8 cellular contexts compared by ENCODE assay signal in the genomic region with DNA sequence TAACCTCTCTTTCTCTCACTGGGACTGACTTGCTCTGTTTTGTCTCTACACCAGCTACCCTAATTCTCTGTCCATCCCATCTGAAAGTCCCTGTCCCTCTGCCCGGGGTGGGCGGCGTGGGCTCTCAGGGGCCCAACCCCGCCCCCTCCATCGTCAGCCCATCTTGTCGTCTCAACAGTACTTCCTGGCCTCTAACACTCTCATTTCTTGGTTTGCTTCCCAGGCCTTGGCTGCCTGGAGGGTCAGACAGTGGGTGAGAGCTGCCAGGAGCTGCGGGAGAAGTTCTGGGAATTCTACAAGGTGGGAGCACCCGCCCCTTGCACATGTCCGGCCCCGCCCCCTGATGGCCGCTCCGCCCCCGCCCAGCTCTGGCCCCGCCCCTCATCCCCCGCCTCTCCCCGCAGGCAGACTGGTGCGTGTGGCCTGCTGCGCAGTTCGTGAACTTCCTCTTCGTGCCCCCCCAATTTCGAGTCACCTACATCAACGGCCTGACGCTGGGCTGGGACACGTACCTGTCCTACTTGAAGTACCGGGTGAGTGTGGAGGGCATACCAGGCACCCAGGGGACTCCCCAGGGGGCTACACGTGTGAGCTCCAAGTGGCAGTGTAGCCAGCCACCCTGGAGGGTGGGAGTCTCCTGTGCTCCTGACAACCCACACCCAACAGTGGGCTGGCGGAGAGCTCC. TPM values are rescaled to one million over a fixed set of nuclear protein-coding genes. Genes with fewer than 3 reads are reported as not detected.
DNase-seq lines count a peak whose midpoint lies in the region; ATAC-seq and TF ChIP-seq lines count a peak whose summit lies in the region.

No MANE protein-coding gene starts in this region.

- peaks cover 7% of the 10 kb centered on the region for H3K36me3 ChIP-seq in cardiac muscle cell

- H3K27me3 ChIP-seq in cardiac muscle cell = no peaks in the 10 kb centered on the region

- H3K4me1 Mint-ChIP-seq in activated CD8-positive, alpha-beta T cell treated with anti-CD3 and anti-CD28 coated beads, Interleukin-2, amount 10 ng/mL, durations not matched to agents 7 days and 5 days (ENCODE audit: low read depth) = peaks cover 26% of the 10 kb centered on the region

- intact Hi-C loops in Right ventricle myocardium inferior (cut with DNase I) (loop anchor here (1.0 kb wide), 1 partner anchor 9 kb away; no protein-coding TSS in a partner anchor), left ventricle myocardium superior (cut with micrococcal nuclease) (no loop called here)

- peak overlapping the region; percentile 93 for H3K27ac Mint-ChIP-seq in activated CD8-positive, alpha-beta T cell treated with anti-CD3 and anti-CD28 coated beads, Interleukin-2, amount 10 ng/mL, durations not matched to agents 7 days and 5 days

- H3K9me3 Mint-ChIP-seq in activated CD8-positive, alpha-beta T cell treated with anti-CD3 and anti-CD28 coated beads, Interleukin-2, amount 10 ng/mL, durations not matched to agents 7 days and 5 days (ENCODE audit: insufficient read depth) = no peaks in the 10 kb centered on the region

- H3K9me3 ChIP-seq in cardiac muscle cell (ENCODE audit: low read depth) = no peaks in the 10 kb centered on the region

- peaks cover 9% of the 10 kb centered on the region for H3K36me3 Mint-ChIP-seq in activated CD8-positive, alpha-beta T cell treated with anti-CD3 and anti-CD28 coated beads, Interleukin-2, amount 10 ng/mL, durations not matched to agents 7 days and 5 days (ENCODE audit: low read depth)

- H3K4me1 ChIP-seq in cardiac muscle cell (ENCODE audit: low read depth) = peaks cover 7% of the 10 kb centered on the region

- DNase-seq in cardiac muscle cell (ENCODE audit: low read depth in 1 of 2, low spot score in 1 of 2) = peak; percentile 35 to 77
- no peak for DNase-seq in Right ventricle myocardium inferior (ENCODE audit: missing footprints)
- peak; percentile 55 for DNase-seq in activated CD8-positive, alpha-beta T cell treated with anti-CD3 and anti-CD28 coated beads, Interleukin-2, amount 10 ng/mL, durations not matched to agents 7 days and 5 days
- DNase-seq in left ventricle myocardium superior = peak; percentile 42
- peak; percentile 29 to 40 for DNase-seq in stimulated activated CD4-positive, alpha-beta T cell treated with anti-CD3 and anti-CD28 coated beads, Interleukin-4, amount 100 ng/mL, for 4 hours

- TF ChIP-seq CTCF in cardiac muscle cell (IDR thresholded peaks at IDR 0.05; ENCODE audit: low read depth, low read length) = no peak

- no peak for ATAC-seq in Right ventricle myocardium inferior
- ATAC-seq in activated CD8-positive, alpha-beta T cell treated with anti-CD3 and anti-CD28 coated beads, Interleukin-2, amount 10 ng/mL, durations not matched to agents 7 days and 5 days = no peak
- ATAC-seq in left ventricle myocardium superior = no peak
- no peak for ATAC-seq in HG03439 (IDR thresholded peaks at IDR 0.05; ENCODE audit: unreplicated experiment)
- ATAC-seq in HG02610 (IDR thresholded peaks at IDR 0.05; ENCODE audit: unreplicated experiment) = no peak
- no peak for ATAC-seq in GM18861 (IDR thresholded peaks at IDR 0.05; ENCODE audit: unreplicated experiment)

- no peak overlapping the region for H3K27ac ChIP-seq in cardiac muscle cell

- no peaks in the 10 kb centered on the region for H3K27me3 Mint-ChIP-seq in activated CD8-positive, alpha-beta T cell treated with anti-CD3 and anti-CD28 coated beads, Interleukin-2, amount 10 ng/mL, durations not matched to agents 7 days and 5 days (ENCODE audit: low read depth)

- peak overlapping the region; percentile 90 for H3K4me3 Mint-ChIP-seq in activated CD8-positive, alpha-beta T cell treated with anti-CD3 and anti-CD28 coated beads, Interleukin-2, amount 10 ng/mL, durations not matched to agents 7 days and 5 days

- H3K4me3 ChIP-seq in cardiac muscle cell = no peak overlapping the region

- POLR2A ChIA-PET in activated CD8-positive, alpha-beta T cell treated with anti-CD3 and anti-CD28 coated beads, Interleukin-2, amount 10 ng/mL, durations not matched to agents 7 days and 5 days (lab: Charles Lee) = interaction anchor here (0.6 to 3.2 kb wide), 2 partner anchors 86 to 262 kb away, joined by 3 to 14 read pairs; a partner anchor contains a TSS

- CTCF ChIA-PET in activated CD8-positive, alpha-beta T cell treated with anti-CD3 and anti-CD28 coated beads, Interleukin-2, amount 10 ng/mL, durations not matched to agents 7 days and 5 days (lab: Charles Lee) = interaction anchor here (4.2 to 5.4 kb wide), 2 partner anchors 9 to 85 kb away, joined by 38 to 49 read pairs; a partner anchor contains a TSS

RNA-seq across cellular contexts. Expression of a gene that starts 1.7 kb away (rescaled TPM):
- total RNA-seq in cardiac muscle cell (38.2 and 74.5 TPM in 2 replicates), Right ventricle myocardium inferior (12.0 TPM), left ventricle myocardium superior (9.0 TPM)
- 25.5 and 51.7 TPM in 2 replicates for polyA plus RNA-seq in cardiac muscle cell
- 10 to 100 TPM in 1 of 2 experiments, 1 to 10 TPM in 1; 9.2 to 10.9 TPM for total RNA-seq in activated CD8-positive, alpha-beta T cell treated with anti-CD3 and anti-CD28 coated beads, Interleukin-2, amount 10 ng/mL, durations not matched to agents 7 days and 5 days

RNA-seq across cellular contexts. Expression of a gene that starts 9.1 kb away (rescaled TPM):
- total RNA-seq in cardiac muscle cell = 11.3 and 13.0 TPM in 2 replicates
- polyA plus RNA-seq in cardiac muscle cell = 12.5 and 15.3 TPM in 2 replicates
- total RNA-seq in Right ventricle myocardium inferior = 25.4 TPM
- 1 to 10 TPM; 5.6 to 6.2 TPM for total RNA-seq in activated CD8-positive, alpha-beta T cell treated with anti-CD3 and anti-CD28 coated beads, Interleukin-2, amount 10 ng/mL, durations not matched to agents 7 days and 5 days
- total RNA-seq in left ventricle myocardium superior = 35.5 TPM

RNA-seq across cellular contexts. Expression of a gene that starts 21.1 kb away (rescaled TPM):
- total RNA-seq in cardiac muscle cell (0.98 and 1.4 TPM in 2 replicates), Right ventricle myocardium inferior (32.5 TPM), left ventricle myocardium superior (20.6 TPM)
- polyA plus RNA-seq in cardiac muscle cell = 1.0 TPM in 1 of 2 replicates, not detected in the other
- 10 to 100 TPM; 67.4 to 72.3 TPM for total RNA-seq in activated CD8-positive, alpha-beta T cell treated with anti-CD3 and anti-CD28 coated beads, Interleukin-2, amount 10 ng/mL, durations not matched to agents 7 days and 5 days

RNA-seq across cellular contexts. Expression of a gene that starts 31.5 kb away (rescaled TPM):
- total RNA-seq in cardiac muscle cell (0.67 and 8.3 TPM in 2 replicates), Right ventricle myocardium inferior (1.1 TPM), left ventricle myocardium superior (1.2 TPM)
- polyA plus RNA-seq in cardiac muscle cell = 1.1 TPM in 2 replicates
- under 1 TPM in 1 of 2 experiments, not detected in 1; 0.08 TPM for total RNA-seq in activated CD8-positive, alpha-beta T cell treated with anti-CD3 and anti-CD28 coated beads, Interleukin-2, amount 10 ng/mL, durations not matched to agents 7 days and 5 days

RNA-seq across cellular contexts. Expression of a gene that starts 41.7 kb away (rescaled TPM):
- total RNA-seq in cardiac muscle cell (64.7 and 72.0 TPM in 2 replicates), Right ventricle myocardium inferior (21.7 TPM), left ventricle myocardium superior (29.6 TPM)
- 48.5 and 53.8 TPM in 2 replicates for polyA plus RNA-seq in cardiac muscle cell
- 1 to 10 TPM; 7.8 to 9.2 TPM for total RNA-seq in activated CD8-positive, alpha-beta T cell treated with anti-CD3 and anti-CD28 coated beads, Interleukin-2, amount 10 ng/mL, durations not matched to agents 7 days and 5 days
